Comparison of ENCODE assay signal across 8 cellular contexts in the genomic region with DNA sequence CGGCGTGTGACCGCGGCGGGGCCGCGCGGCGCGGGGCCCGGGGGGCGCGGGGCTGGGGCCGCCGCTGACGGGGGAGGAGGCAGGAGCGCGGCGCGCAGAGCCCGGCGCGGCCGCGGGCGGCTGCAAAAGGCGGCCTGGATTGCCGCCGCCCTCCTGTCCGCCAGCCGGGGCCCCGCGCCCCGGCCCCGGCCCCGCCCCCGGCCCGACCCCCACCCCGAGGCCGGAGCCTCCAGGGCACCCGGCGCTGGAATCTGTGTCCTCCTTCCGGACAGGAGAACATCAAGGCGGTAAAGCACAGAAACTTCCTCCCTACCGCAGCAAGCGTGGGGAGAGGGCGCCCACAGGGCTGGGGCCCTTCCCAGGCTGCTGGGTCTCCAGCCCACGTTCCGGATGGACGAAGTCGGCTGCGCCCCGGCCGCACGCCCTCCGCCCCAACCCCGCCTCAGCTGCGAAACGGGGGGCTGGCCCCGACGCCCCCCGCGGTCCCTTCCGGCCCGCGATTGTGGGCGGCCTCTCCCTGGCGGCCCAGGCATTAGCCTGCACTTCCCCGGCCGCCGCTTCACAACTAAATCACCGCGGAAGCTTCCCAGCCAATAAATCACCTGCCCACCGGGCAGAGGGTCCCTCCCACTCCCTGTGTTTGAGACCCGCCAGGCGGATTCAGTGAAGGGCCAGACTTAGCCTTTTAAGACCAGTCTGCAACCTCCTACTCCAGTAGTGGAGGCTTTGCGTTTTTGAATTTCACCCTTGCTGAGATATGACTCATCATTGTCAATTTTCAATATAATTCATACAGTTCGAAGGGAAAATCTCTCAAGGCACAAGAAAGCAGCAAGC.
DNase-seq lines count a peak whose midpoint lies in the region; ATAC-seq lines count a peak whose summit lies in the region.

No MANE protein-coding gene starts in this region.

- DNase-seq in NCI-H146 (lab: John Stamatoyannopoulos, UW) = peak; percentile 45
- DNase-seq in NCI-H146 treated with DMSO at 0.1 percent for 48 hours (lab: John Stamatoyannopoulos, UW; ENCODE audit: unreplicated experiment) = no peak
- peak; percentile 32 for DNase-seq in NCI-H1417 treated with DMSO at 0.1 percent for 48 hours (lab: John Stamatoyannopoulos, UW)
- peak; percentile 26 for DNase-seq in activated CD4-positive, alpha-beta T cell treated with anti-CD3 and anti-CD28 coated beads for 1 hour
- peak; percentile 66 for DNase-seq in left lobe of liver (ENCODE audit: low spot score)
- DNase-seq in stimulated activated CD4-positive, alpha-beta T cell treated with anti-CD3 and anti-CD28 coated beads, Interleukin-4, amount 100 ng/mL, for 4 hours = peak; percentile 37 to 50

- ATAC-seq in left lobe of liver (peak; percentile 55), HG02763 (IDR thresholded peaks at IDR 0.05; ENCODE audit: unreplicated experiment) (no peak)

- H3K27ac ChIP-seq in cingulate gyrus (ENCODE audit: low read depth, low read length) = peak overlapping the region; percentile 66
